In genomic region chr9:23751614-23752013, GRCh38 we compare ENCODE assay signal across 3 cellular contexts.
A peak's percentile ranks its signal among the peaks of the same experiment; 100 is the strongest.
TF ChIP-seq lines count a peak whose summit lies in the region.

No MANE protein-coding gene starts in this region.

TF ChIP-seq in GM23338, 12 proteins besides CTCF, POLR2A, EP300 and RAD21:
- TF ChIP-seq POLR2AphosphoS5 (IDR thresholded peaks at IDR 0.05; ENCODE audit: low read depth): no peak
- TF ChIP-seq EZH2phosphoT487 (IDR thresholded peaks at IDR 0.05; ENCODE audit: unreplicated experiment): no peak
- no peak for TF ChIP-seq EZH2 (IDR thresholded peaks at IDR 0.05; ENCODE audit: low read depth, unreplicated experiment)
- no peak for TF ChIP-seq ZNF462 (CRISPR knock-in tag; IDR thresholded peaks at IDR 0.05)

TF ChIP-seq in WTC11, 78 proteins besides CTCF, POLR2A, EP300 and RAD21:
- no peak for TF ChIP-seq ZNF416 (CRISPR knock-in tag; IDR thresholded peaks at IDR 0.05)
- TF ChIP-seq TCF7 (CRISPR knock-in tag; IDR thresholded peaks at IDR 0.05; ENCODE audit: low read depth): no peak

TF ChIP-seq in GM12878, 131 proteins besides CTCF, POLR2A, EP300 and RAD21:
- TF ChIP-seq MTA2 (IDR thresholded peaks at IDR 0.05; ENCODE audit: low read depth) (0 out of 2 replicates have a peak, but pooled peaks have one; percentile 14), EGR1 (IDR thresholded peaks at IDR 0.05; ENCODE audit: borderline replicate concordance in 1 of 2, low read depth in 2 of 2, low read length in 2 of 2) (no peak), RCOR1 (conservative IDR thresholded peaks at IDR 0.05; ENCODE audit: low read depth, low read length) (no peak)
TF ChIP-seq in GM12878: peak in this region for 1.
